Comparison of ENCODE assay signal across 8 cellular contexts in genomic region chr16:70746708-70747424, GRCh38. TPM values are rescaled to one million over a fixed set of nuclear protein-coding genes. Genes with fewer than 3 reads are reported as not detected.
A peak's percentile ranks its signal among the peaks of the same experiment; 100 is the strongest.
DNase-seq lines count a peak whose midpoint lies in the region; ATAC-seq, FAIRE-seq and TF ChIP-seq lines count a peak whose summit lies in the region.

No MANE protein-coding gene starts in this region.

- H2BK12ac ChIP-seq in mesenchymal stem cell (ENCODE audit: low read length in 2 of 2) = peak overlapping the region; percentile 99 to 100

- no peak overlapping the region for H2BK5ac ChIP-seq in mesenchymal stem cell (ENCODE audit: low read depth, low read length, poor library complexity, severe bottlenecking)

- H3K27ac ChIP-seq in caudate nucleus (ENCODE audit: low read depth, low read length) = peak overlapping the region; percentile 64
- H3K27ac ChIP-seq in mesenchymal stem cell (ENCODE audit: low read length, poor library complexity, severe bottlenecking) = peak overlapping the region; percentile 27
- H3K27ac ChIP-seq in endodermal cell (ENCODE audit: low read depth, low read length) = no peak overlapping the region

- peak; percentile 51 for ATAC-seq in activated CD8-positive, alpha-beta memory T cell treated with anti-CD3 and anti-CD28 coated beads, Interleukin-2, amount 10 ng/mL, durations not matched to agents 7 days and 5 days
- no peak for ATAC-seq in GM18909 (IDR thresholded peaks at IDR 0.05; ENCODE audit: poor library complexity, unreplicated experiment)

- no peaks in the 10 kb centered on the region for H3K9me3 Mint-ChIP-seq in activated CD8-positive, alpha-beta memory T cell treated with anti-CD3 and anti-CD28 coated beads, Interleukin-2, amount 10 ng/mL, durations not matched to agents 7 days and 5 days (ENCODE audit: low read depth)
- H3K9me3 Mint-ChIP-seq in endodermal cell = peaks cover 10% of the 10 kb centered on the region

- peak overlapping the region; percentile 94 for H2AK5ac ChIP-seq in mesenchymal stem cell (ENCODE audit: low read length, severe bottlenecking)

- H3K79me1 ChIP-seq in mesenchymal stem cell (replicated peaks; ENCODE audit: low read length, poor library complexity, severe bottlenecking) = peaks cover 14% of the 10 kb centered on the region

- FAIRE-seq in frontal cortex (lab: Jason Lieb, UNC) = no peak

- H3K14ac ChIP-seq in mesenchymal stem cell (ENCODE audit: low read length in 2 of 2) = no peak overlapping the region

- H2BK120ac ChIP-seq in mesenchymal stem cell (ENCODE audit: low read depth, low read length) = peak overlapping the region; percentile 99

- H3K4me1 Mint-ChIP-seq in activated CD8-positive, alpha-beta memory T cell treated with anti-CD3 and anti-CD28 coated beads, Interleukin-2, amount 10 ng/mL, durations not matched to agents 7 days and 5 days = peaks cover 26% of the 10 kb centered on the region
- H3K4me1 Mint-ChIP-seq in endodermal cell = peaks cover 18% of the 10 kb centered on the region

- H3K36me3 Mint-ChIP-seq in activated CD8-positive, alpha-beta memory T cell treated with anti-CD3 and anti-CD28 coated beads, Interleukin-2, amount 10 ng/mL, durations not matched to agents 7 days and 5 days = peaks cover 18% of the 10 kb centered on the region
- H3K36me3 Mint-ChIP-seq in endodermal cell (ENCODE audit: low read depth) = peaks cover 26% of the 10 kb centered on the region

- H3K4me3 ChIP-seq in mesenchymal stem cell (ENCODE audit: insufficient read depth in 1 of 2, low read depth in 1 of 2, low read length in 2 of 2) (no peak overlapping the region), endodermal cell (ENCODE audit: low read length) (no peak overlapping the region)

- no peak overlapping the region for H3K4me2 ChIP-seq in mesenchymal stem cell (ENCODE audit: low read length, poor library complexity, severe bottlenecking)

- peak overlapping the region; percentile 98 to 100 for H3K4ac ChIP-seq in mesenchymal stem cell (ENCODE audit: low read depth in 1 of 2, low read length in 2 of 2)

- H3K36me3 ChIP-seq in mesenchymal stem cell (ENCODE audit: control insufficient read depth in 1 of 2, insufficient read depth in 2 of 2, low read depth in 1 of 2, low read length in 2 of 2) (peaks cover 20 to 32% of the 10 kb centered on the region in 2 experiments), endodermal cell (ENCODE audit: control insufficient read depth, insufficient read depth, low read length) (peaks cover 13% of the 10 kb centered on the region)

- CTCF ChIA-PET in activated CD8-positive, alpha-beta memory T cell treated with anti-CD3 and anti-CD28 coated beads, Interleukin-2, amount 10 ng/mL, durations not matched to agents 7 days and 5 days (lab: Charles Lee) = no interaction called here

- no peak overlapping the region for H3K23ac ChIP-seq in mesenchymal stem cell (ENCODE audit: low read length in 2 of 2)

- peak overlapping the region; percentile 100 for H4K91ac ChIP-seq in mesenchymal stem cell (ENCODE audit: low read length)

- peak overlapping the region; percentile 99 for H4K8ac ChIP-seq in mesenchymal stem cell (ENCODE audit: low read length)

- H3K27me3 Mint-ChIP-seq in activated CD8-positive, alpha-beta memory T cell treated with anti-CD3 and anti-CD28 coated beads, Interleukin-2, amount 10 ng/mL, durations not matched to agents 7 days and 5 days = no peaks in the 10 kb centered on the region
- no peaks in the 10 kb centered on the region for H3K27me3 Mint-ChIP-seq in endodermal cell (ENCODE audit: insufficient read depth)

- H3K9ac ChIP-seq in mesenchymal stem cell (ENCODE audit: low read length) (peak overlapping the region; percentile 82), endodermal cell (ENCODE audit: extremely low read depth, low read length, poor library complexity, severe bottlenecking) (no peak overlapping the region)

- peak overlapping the region; percentile 73 for H2BK15ac ChIP-seq in mesenchymal stem cell (ENCODE audit: low read depth, poor library complexity, severe bottlenecking)

- peak overlapping the region; percentile 71 for H3K27ac Mint-ChIP-seq in activated CD8-positive, alpha-beta memory T cell treated with anti-CD3 and anti-CD28 coated beads, Interleukin-2, amount 10 ng/mL, durations not matched to agents 7 days and 5 days
- no peak overlapping the region for H3K27ac Mint-ChIP-seq in endodermal cell

- H3K4me1 ChIP-seq in mesenchymal stem cell (ENCODE audit: control insufficient read depth, insufficient read depth, low read depth, low read length) = peaks cover 63% of the 10 kb centered on the region
- H3K4me1 ChIP-seq in endodermal cell (ENCODE audit: control insufficient read depth, insufficient read depth, low read length) = no peaks in the 10 kb centered on the region

- 35% methylated on average over 12 of the region's 15 CpGs for WGBS in mesenchymal stem cell
- 87 to 98% methylated on average over 8 to 14 of the region's 15 CpGs for WGBS in endodermal cell (ENCODE audit: insufficient coverage in 1 of 2, insufficient read length in 1 of 2), 2 experiments

- TF ChIP-seq CTCF in endodermal cell (conservative IDR thresholded peaks at IDR 0.05) = no peak

- no peak overlapping the region for H2AFZ ChIP-seq in mesenchymal stem cell (ENCODE audit: low read depth, low read length)

- H3K9me3 ChIP-seq in mesenchymal stem cell (ENCODE audit: control insufficient read depth, low read length) (no peaks in the 10 kb centered on the region), endodermal cell (ENCODE audit: control insufficient read depth, low read length) (no peaks in the 10 kb centered on the region)

- H3K18ac ChIP-seq in mesenchymal stem cell (ENCODE audit: low read depth in 1 of 2, low read length in 2 of 2) = peak overlapping the region; percentile 99

- H3K27me3 ChIP-seq in mesenchymal stem cell (ENCODE audit: control insufficient read depth in 1 of 2, insufficient read depth in 1 of 2, low read length in 2 of 2) = no peaks in the 10 kb centered on the region
- no peaks in the 10 kb centered on the region for H3K27me3 ChIP-seq in endodermal cell (ENCODE audit: control insufficient read depth, insufficient read depth, low read length, poor library complexity, severe bottlenecking)

- H3K4me3 Mint-ChIP-seq in activated CD8-positive, alpha-beta memory T cell treated with anti-CD3 and anti-CD28 coated beads, Interleukin-2, amount 10 ng/mL, durations not matched to agents 7 days and 5 days = no peak overlapping the region
- no peak overlapping the region for H3K4me3 Mint-ChIP-seq in endodermal cell

- DNase-seq in activated CD8-positive, alpha-beta memory T cell treated with anti-CD3 and anti-CD28 coated beads, Interleukin-2, amount 10 ng/mL, durations not matched to agents 7 days and 5 days = peak; percentile 70
- DNase-seq in activated CD8-positive, alpha-beta memory T cell treated with anti-CD3 and anti-CD28 coated beads, Interleukin-2, amount 50 U/mL, for 4 hours = no peak
- peak; percentile 70 for DNase-seq in OCI-M1 (lab: John Stamatoyannopoulos, UW)
- peak in 8 of 61 donors; percentile 18 to 67 (median 42) for DNase-seq in caudate nucleus (lab: John Stamatoyannopoulos, UW)
- DNase-seq in mesenchymal stem cell = peak; percentile 93
- no peak for DNase-seq in endodermal cell
- DNase-seq in frontal cortex (ENCODE audit: low spot score in 2 of 2) = no peak

RNA-seq across cellular contexts. Expression of gene VAC14, which starts 54.1 kb away (rescaled TPM):
- 10 to 100 TPM; 36.2 to 38.6 TPM for total RNA-seq in activated CD8-positive, alpha-beta memory T cell treated with anti-CD3 and anti-CD28 coated beads, Interleukin-2, amount 10 ng/mL, durations not matched to agents 7 days and 5 days
- 29.9 TPM for polyA plus RNA-seq in mesenchymal stem cell (2013, experiment 1 of 2)
- 29.1 TPM for polyA plus RNA-seq in mesenchymal stem cell (2013, experiment 2 of 2)
- total RNA-seq in endodermal cell = 10 to 100 TPM; 47.5 to 48.7 TPM
- 46.2 TPM for polyA plus RNA-seq in endodermal cell (2013, experiment 1 of 2)
- polyA plus RNA-seq in endodermal cell (2013, experiment 2 of 2) = 42.4 TPM
- 13.0 TPM for total RNA-seq in frontal cortex

Comparison
In these comparisons a context has a peak if more than half of its experiments do, and no peak if none do; other contexts are left out.
1. DNase-seq: peak in activated CD8-positive, alpha-beta memory T cell treated with anti-CD3 and anti-CD28 coated beads, Interleukin-2, amount 10 ng/mL, durations not matched to agents 7 days and 5 days (single experiment), OCI-M1 (single experiment) and mesenchymal stem cell (single experiment); none in activated CD8-positive, alpha-beta memory T cell treated with anti-CD3 and anti-CD28 coated beads, Interleukin-2, amount 50 U/mL, for 4 hours (single experiment), endodermal cell (single experiment) and frontal cortex (0 of 2).